In the genomic region with DNA sequence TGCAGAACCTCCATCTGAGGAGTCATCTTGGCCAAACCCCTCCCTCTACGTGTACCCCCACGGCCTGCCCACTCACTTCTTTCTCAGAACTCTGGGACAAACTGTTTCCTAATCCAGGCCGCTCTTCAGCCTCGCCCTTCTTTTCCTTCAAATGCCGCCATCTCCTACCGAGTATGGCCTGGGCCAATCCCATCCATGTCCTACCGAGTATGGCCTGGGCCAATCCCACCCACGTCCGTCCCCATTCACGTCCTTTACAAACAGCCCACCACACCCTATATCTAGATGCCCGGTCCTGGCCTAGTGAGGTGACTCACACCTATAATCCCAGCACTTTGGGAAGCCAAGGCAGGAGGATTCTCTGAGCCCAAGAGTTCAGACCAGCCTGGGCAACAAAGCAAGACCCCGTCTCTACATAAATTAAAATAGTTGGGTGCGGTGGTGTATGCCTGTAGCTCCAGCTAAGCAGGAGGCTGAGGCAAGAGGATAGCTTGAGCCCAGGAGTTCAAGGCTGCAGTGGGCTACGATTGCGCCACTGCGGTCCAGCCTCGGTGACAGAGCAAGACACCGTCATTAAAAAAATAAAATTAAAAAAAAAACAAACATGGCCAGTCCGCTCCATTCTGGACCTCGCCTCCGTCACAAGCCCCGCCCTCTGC, we compare ENCODE assay signal across 7 cellular contexts. TPM values are rescaled to one million over a fixed set of nuclear protein-coding genes. Genes with fewer than 3 reads are reported as not detected.
DNase-seq lines count a peak whose midpoint lies in the region; ATAC-seq and TF ChIP-seq lines count a peak whose summit lies in the region.

No MANE protein-coding gene starts in this region.

- H3K9me3 ChIP-seq in HUES48 (ENCODE audit: control insufficient read depth, insufficient read depth, low read length) (no peaks in the 10 kb centered on the region), iPS-20b (ENCODE audit: insufficient read depth, low read depth, low read length) (no peaks in the 10 kb centered on the region), stomach (no peaks in the 10 kb centered on the region)

- H3K9ac ChIP-seq in HUES48 (ENCODE audit: low read depth, low read length) (no peak overlapping the region), iPS-20b (ENCODE audit: low read depth, low read length) (peak overlapping the region; percentile 50; the same call in 1 of the 2 replicates)

- WGBS in stomach, 5 donors = 51 to 58% (median 54%) methylated on average over 22 of the region's 22 CpGs

- peak overlapping the region; percentile 89 for H3K27ac Mint-ChIP-seq in activated naive CD8-positive, alpha-beta T cell

- H3K4me3 ChIP-seq in HUES48 (ENCODE audit: low read depth, low read length) (peak overlapping the region; percentile 90), iPS-20b (ENCODE audit: low read length) (peak overlapping the region; percentile 88), stomach (peak overlapping the region; percentile 82 to 99 (median 92))

- TF ChIP-seq CTCF in stomach (IDR thresholded peaks at IDR 0.05) = no peak

- 0 out of 2 replicates have a peak, but pooled peaks cover 5% of the 10 kb centered on the region for H3K4me1 ChIP-seq in HUES48 (ENCODE audit: control insufficient read depth, insufficient read depth, low read length)
- H3K4me1 ChIP-seq in iPS-20b (ENCODE audit: insufficient read depth, low read length) = no peaks in the 10 kb centered on the region
- peaks cover 0 to 18% (median 16%) of the 10 kb centered on the region in 4 donors for H3K4me1 ChIP-seq in stomach

- H3K36me3 ChIP-seq in HUES48 (ENCODE audit: control insufficient read depth, insufficient read depth, low read length) (peaks cover 4% of the 10 kb centered on the region; the same call in 1 of the 2 replicates), iPS-20b (ENCODE audit: insufficient read depth, low read depth, low read length) (peaks cover 7% of the 10 kb centered on the region), stomach (peaks cover 0 to 30% (median 18%) of the 10 kb centered on the region in 4 donors)

- no peak for TF ChIP-seq POLR2A in stomach (IDR thresholded peaks at IDR 0.05)

- H3K9me3 Mint-ChIP-seq in activated naive CD8-positive, alpha-beta T cell (ENCODE audit: low read depth) = no peaks in the 10 kb centered on the region

- DNase-seq in stomach (no peak), NCI-H69 (lab: John Stamatoyannopoulos, UW) (no peak)

- intact Hi-C loops in stomach (cut with DNase I; ENCODE audit: low total_unique reads) = no loop called here

- ATAC-seq in HG03442 (IDR thresholded peaks at IDR 0.05; ENCODE audit: unreplicated experiment) (no peak), GM21423 (IDR thresholded peaks at IDR 0.05; ENCODE audit: unreplicated experiment) (no peak)

- H3K4me3 Mint-ChIP-seq in activated naive CD8-positive, alpha-beta T cell = peak overlapping the region; percentile 93

- H3K27me3 ChIP-seq in HUES48 (ENCODE audit: control insufficient read depth, insufficient read depth, low read length) (no peaks in the 10 kb centered on the region), iPS-20b (ENCODE audit: insufficient read depth, low read length) (no peaks in the 10 kb centered on the region), stomach (no peaks in the 10 kb centered on the region)

- H3K27me3 Mint-ChIP-seq in activated naive CD8-positive, alpha-beta T cell = no peaks in the 10 kb centered on the region

- no peaks in the 10 kb centered on the region for H3K36me3 Mint-ChIP-seq in activated naive CD8-positive, alpha-beta T cell

- TF ChIP-seq EP300 in stomach (IDR thresholded peaks at IDR 0.05) = no peak

- H3K4me1 Mint-ChIP-seq in activated naive CD8-positive, alpha-beta T cell (ENCODE audit: low read depth) = peaks cover 12% of the 10 kb centered on the region

- H3K27ac ChIP-seq in HUES48 (ENCODE audit: low read depth, low read length) (no peak overlapping the region), iPS-20b (ENCODE audit: low read length) (no peak overlapping the region), stomach (peak overlapping the region in 3 of 5 donors; percentile 82 to 88 (median 84))

RNA-seq across cellular contexts. Expression of gene TMEM160, which starts 1.0 kb away (rescaled TPM):
- total RNA-seq in stomach = 100 to 1,000 TPM in 1 of 5 donors, 10 to 100 TPM in 2, 1 to 10 TPM in 1, not detected in 1; 7.0 to 232 (median 23.9) TPM
- 10 to 100 TPM in 2 of 3 donors, 1 to 10 TPM in 1; 5.4 to 76.1 (median 59.0) TPM for polyA plus RNA-seq in stomach

RNA-seq across cellular contexts. Expression of gene NPAS1, which starts 27.8 kb away (rescaled TPM):
- 1 to 10 TPM in 1 of 5 donors, under 1 TPM in 1, not detected in 3; 0.72 to 2.3 TPM for total RNA-seq in stomach
- 1 to 10 TPM; 1.1 to 8.9 (median 1.1) TPM for polyA plus RNA-seq in stomach

Comparison
In these comparisons a context has a peak if more than half of its experiments do, and no peak if none do; other contexts are left out.
1. H3K27ac ChIP-seq: peak in stomach (3 of 5); none in HUES48 (single experiment) and iPS-20b (single experiment).
2. Peak in every context shown above with its lines, with median percentiles within 50 percentile points of each other: H3K4me3 ChIP-seq.